In genomic region chr1:118047006-118047649, GRCh38 we compare ENCODE assay signal across 28 cellular contexts.
"Had no signal": no experiment of that assay in that cellular context is flagged by ENCODE, and none has a peak within 500 bp of the region (broad histone marks: within the 10 kb centered on the region; RNA-seq: fewer than 3 reads in every experiment).

No MANE protein-coding gene starts in this region.

- H3K9me3 ChIP-seq: SJSA1 had no signal

- H3K4me2 ChIP-seq: KMS-11 had no signal

- H3K36me3 Mint-ChIP-seq: activated CD8-positive, alpha-beta memory T cell treated with anti-CD3 and anti-CD28 coated beads, Interleukin-2, amount 10 ng/mL, durations not matched to agents 7 days and 5 days; activated naive CD4-positive, alpha-beta T cell treated with anti-CD3 and anti-CD28 coated beads, Interleukin-2, amount 50 U/mL, for 72 hours; WTC11 had no signal

- H3K27ac Mint-ChIP-seq: activated CD4-positive, alpha-beta T cell treated with anti-CD3 and anti-CD28 coated beads, Interleukin-2, amount 10 ng/mL, durations not matched to agents 24 days and 14 days; activated CD8-positive, alpha-beta memory T cell treated with anti-CD3 and anti-CD28 coated beads, Interleukin-2, amount 10 ng/mL, durations not matched to agents 7 days and 5 days; activated naive CD4-positive, alpha-beta T cell treated with anti-CD3 and anti-CD28 coated beads, Interleukin-2, amount 50 U/mL, for 72 hours; activated T-cell treated with anti-CD3 and anti-CD28 coated beads, Interleukin-2, amount 50 U/mL, for 24 hours; activated T-helper 1 cell treated with anti-CD3 and anti-CD28 coated beads, Interleukin-12 subunit alpha, Interleukin-12 subunit beta, Interleukin-2, Interleukin-4 antibody, amounts not matched to agents 30 ng/mL and 10 ng/mL and 1 ng/mL, durations not matched to agents 14 hours and 24 hours and 36 hours; WTC11 had no signal

- H3K27me3 Mint-ChIP-seq: activated CD8-positive, alpha-beta memory T cell treated with anti-CD3 and anti-CD28 coated beads, Interleukin-2, amount 10 ng/mL, durations not matched to agents 7 days and 5 days had no signal

- H3K4me3 ChIP-seq: SJSA1 had no signal

- H3K9ac ChIP-seq: KMS-11 had no signal

- H3K36me3 ChIP-seq: brain microvascular endothelial cell, SJSA1 had no signal

- FAIRE-seq: RCC 7860 had no signal

- H3K4me3 Mint-ChIP-seq: activated CD4-positive, alpha-beta T cell treated with anti-CD3 and anti-CD28 coated beads, Interleukin-2, amount 10 ng/mL, durations not matched to agents 24 days and 14 days; activated CD8-positive, alpha-beta memory T cell treated with anti-CD3 and anti-CD28 coated beads, Interleukin-2, amount 10 ng/mL, durations not matched to agents 7 days and 5 days; activated T-cell treated with anti-CD3 and anti-CD28 coated beads, Interleukin-2, amount 50 U/mL, for 24 hours; activated T-helper 1 cell treated with anti-CD3 and anti-CD28 coated beads, Interleukin-12 subunit alpha, Interleukin-12 subunit beta, Interleukin-2, Interleukin-4 antibody, amounts not matched to agents 30 ng/mL and 10 ng/mL and 1 ng/mL, durations not matched to agents 14 hours and 24 hours and 36 hours; WTC11 had no signal

- H3K4me1 Mint-ChIP-seq: activated CD4-positive, alpha-beta T cell treated with anti-CD3 and anti-CD28 coated beads, Interleukin-2, amount 10 ng/mL, durations not matched to agents 24 days and 14 days; activated CD8-positive, alpha-beta memory T cell treated with anti-CD3 and anti-CD28 coated beads, Interleukin-2, amount 10 ng/mL, durations not matched to agents 7 days and 5 days; WTC11 had no signal

- ATAC-seq: activated CD8-positive, alpha-beta memory T cell treated with anti-CD3 and anti-CD28 coated beads, Interleukin-2, amount 10 ng/mL, durations not matched to agents 7 days and 5 days; activated naive CD4-positive, alpha-beta T cell treated with anti-CD3 and anti-CD28 coated beads, Interleukin-2, amount 50 U/mL, for 72 hours; PC-3; SK-N-SH treated with all-trans-retinoic acid at 6 μM for 48 hours; WTC11 had no signal

- H3K9me3 Mint-ChIP-seq: activated CD4-positive, alpha-beta T cell treated with anti-CD3 and anti-CD28 coated beads, Interleukin-2, amount 10 ng/mL, durations not matched to agents 24 days and 14 days; activated naive CD4-positive, alpha-beta T cell treated with anti-CD3 and anti-CD28 coated beads, Interleukin-2, amount 50 U/mL, for 72 hours; activated T-cell treated with anti-CD3 and anti-CD28 coated beads, Interleukin-2, amount 50 U/mL, for 24 hours; activated T-helper 1 cell treated with anti-CD3 and anti-CD28 coated beads, Interleukin-12 subunit alpha, Interleukin-12 subunit beta, Interleukin-2, Interleukin-4 antibody, amounts not matched to agents 30 ng/mL and 10 ng/mL and 1 ng/mL, durations not matched to agents 14 hours and 24 hours and 36 hours; WTC11 had no signal

- DNase-seq: activated CD4-positive, alpha-beta T cell treated with anti-CD3 and anti-CD28 coated beads, Interleukin-2, amount 10 ng/mL, durations not matched to agents 24 days and 14 days; activated CD4-positive, alpha-beta T cell treated with anti-CD3 and anti-CD28 coated beads, Interleukin-2, amount 50 U/mL, for 48 hours; activated CD4-positive, CD25-positive, alpha-beta regulatory T cell treated with anti-CD3 and anti-CD28 coated beads, Interleukin-2, amount 50 U/mL, for 72 hours; activated CD8-positive, alpha-beta memory T cell treated with anti-CD3 and anti-CD28 coated beads, Interleukin-2, amount 10 ng/mL, durations not matched to agents 7 days and 5 days; activated effector memory CD4-positive, alpha-beta T cell treated with Interleukin-2 at 50 U/mL for 16 hours; activated naive CD4-positive, alpha-beta T cell; activated T-cell treated with anti-CD3 and anti-CD28 coated beads, Interleukin-2, amount 50 U/mL, for 24 hours; brain microvascular endothelial cell; cerebellar nuclear complex; NCI-H1092; NCI-H1417; NCI-H2029; NCI-H2107; NCI-H2171 treated with DMSO at 0.1 percent for 48 hours; NCI-H345; NCI-H510A; NCI-H69; NK-92 treated with Interleukin-12 subunit alpha and Interleukin-12 subunit beta, amount 100 ng/mL, for 24 hours; PC-3; SHP77; SW 1271 had no signal

- H3K27ac ChIP-seq: brain microvascular endothelial cell, KMS-11, SJSA1 had no signal

- H3K27me3 ChIP-seq: brain microvascular endothelial cell had no signal

- H3K4me1 ChIP-seq: SJSA1 had no signal
